ENCODE assay signal across 1 cellular context in the genomic region with DNA sequence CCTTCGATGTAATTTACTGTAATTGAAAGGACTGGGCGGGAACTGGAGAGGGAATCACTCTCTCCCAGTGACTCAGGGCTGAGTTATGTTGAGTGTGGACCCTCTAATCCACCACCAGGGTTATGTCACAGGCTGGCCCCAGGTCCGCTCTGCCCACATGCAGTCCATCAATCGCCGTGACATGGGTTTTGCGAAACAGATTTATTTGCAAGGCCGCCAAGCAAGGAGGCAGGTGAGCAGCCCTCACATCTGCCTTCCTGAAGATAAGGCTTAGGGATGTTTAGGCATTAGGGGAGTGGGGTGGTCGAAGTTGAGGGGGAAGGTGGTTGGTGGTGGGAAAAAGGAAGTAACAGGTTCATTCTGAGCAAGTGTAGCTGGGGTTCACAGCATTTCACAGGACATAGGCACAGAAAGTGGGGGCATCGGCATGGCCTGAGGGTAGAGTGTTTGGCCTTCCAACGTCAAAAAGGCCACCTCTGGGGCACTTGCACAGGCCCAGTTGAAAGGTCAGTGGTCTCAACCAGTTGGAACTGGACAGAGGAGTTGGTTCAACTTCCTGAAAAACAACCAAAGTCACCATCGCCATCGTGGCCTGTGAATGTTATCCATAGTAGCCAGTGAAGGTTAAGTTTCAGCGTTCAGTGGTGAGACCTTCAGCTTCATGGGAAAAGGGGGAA.
A peak's percentile ranks its signal among the peaks of the same experiment; 100 is the strongest.
TF ChIP-seq lines count a peak whose summit lies in the region.

No MANE protein-coding gene starts in this region.

TF ChIP-seq in HepG2, 621 proteins besides CTCF, POLR2A, EP300 and RAD21 (continued from another document and continues in another):
- TF ChIP-seq, protein P1, sequence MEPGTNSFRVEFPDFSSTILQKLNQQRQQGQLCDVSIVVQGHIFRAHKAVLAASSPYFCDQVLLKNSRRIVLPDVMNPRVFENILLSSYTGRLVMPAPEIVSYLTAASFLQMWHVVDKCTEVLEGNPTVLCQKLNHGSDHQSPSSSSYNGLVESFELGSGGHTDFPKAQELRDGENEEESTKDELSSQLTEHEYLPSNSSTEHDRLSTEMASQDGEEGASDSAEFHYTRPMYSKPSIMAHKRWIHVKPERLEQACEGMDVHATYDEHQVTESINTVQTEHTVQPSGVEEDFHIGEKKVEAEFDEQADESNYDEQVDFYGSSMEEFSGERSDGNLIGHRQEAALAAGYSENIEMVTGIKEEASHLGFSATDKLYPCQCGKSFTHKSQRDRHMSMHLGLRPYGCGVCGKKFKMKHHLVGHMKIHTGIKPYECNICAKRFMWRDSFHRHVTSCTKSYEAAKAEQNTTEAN (CRISPR knock-in tag; conservative IDR thresholded peaks at IDR 0.05): no peak
- TF ChIP-seq, protein P2, sequence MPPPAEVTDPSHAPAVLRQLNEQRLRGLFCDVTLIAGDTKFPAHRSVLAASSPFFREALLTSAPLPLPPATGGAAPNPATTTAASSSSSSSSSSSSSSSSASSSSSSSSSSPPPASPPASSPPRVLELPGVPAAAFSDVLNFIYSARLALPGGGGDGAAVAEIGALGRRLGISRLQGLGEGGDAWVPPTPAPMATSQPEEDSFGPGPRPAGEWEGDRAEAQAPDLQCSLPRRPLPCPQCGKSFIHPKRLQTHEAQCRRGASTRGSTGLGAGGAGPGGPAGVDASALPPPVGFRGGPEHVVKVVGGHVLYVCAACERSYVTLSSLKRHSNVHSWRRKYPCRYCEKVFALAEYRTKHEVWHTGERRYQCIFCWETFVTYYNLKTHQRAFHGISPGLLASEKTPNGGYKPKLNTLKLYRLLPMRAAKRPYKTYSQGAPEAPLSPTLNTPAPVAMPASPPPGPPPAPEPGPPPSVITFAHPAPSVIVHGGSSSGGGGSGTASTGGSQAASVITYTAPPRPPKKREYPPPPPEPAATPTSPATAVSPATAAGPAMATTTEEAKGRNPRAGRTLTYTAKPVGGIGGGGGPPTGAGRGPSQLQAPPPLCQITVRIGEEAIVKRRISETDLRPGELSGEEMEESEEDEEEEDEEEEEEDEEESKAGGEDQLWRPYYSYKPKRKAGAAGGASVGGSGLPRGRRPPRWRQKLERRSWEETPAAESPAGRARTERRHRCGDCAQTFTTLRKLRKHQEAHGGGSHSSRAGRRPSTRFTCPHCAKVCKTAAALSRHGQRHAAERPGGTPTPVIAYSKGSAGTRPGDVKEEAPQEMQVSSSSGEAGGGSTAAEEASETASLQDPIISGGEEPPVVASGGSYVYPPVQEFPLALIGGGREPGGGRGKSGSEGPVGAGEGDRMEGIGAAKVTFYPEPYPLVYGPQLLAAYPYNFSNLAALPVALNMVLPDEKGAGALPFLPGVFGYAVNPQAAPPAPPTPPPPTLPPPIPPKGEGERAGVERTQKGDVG (CRISPR knock-in tag; IDR thresholded peaks at IDR 0.05; ENCODE audit: borderline replicate concordance): no peak; the same call in 1 of the 2 replicates
- peak; percentile 24; the same call in 1 of the 2 replicates for TF ChIP-seq CEBPG (CRISPR knock-in tag; IDR thresholded peaks at IDR 0.05)
- TF ChIP-seq, protein P3, sequence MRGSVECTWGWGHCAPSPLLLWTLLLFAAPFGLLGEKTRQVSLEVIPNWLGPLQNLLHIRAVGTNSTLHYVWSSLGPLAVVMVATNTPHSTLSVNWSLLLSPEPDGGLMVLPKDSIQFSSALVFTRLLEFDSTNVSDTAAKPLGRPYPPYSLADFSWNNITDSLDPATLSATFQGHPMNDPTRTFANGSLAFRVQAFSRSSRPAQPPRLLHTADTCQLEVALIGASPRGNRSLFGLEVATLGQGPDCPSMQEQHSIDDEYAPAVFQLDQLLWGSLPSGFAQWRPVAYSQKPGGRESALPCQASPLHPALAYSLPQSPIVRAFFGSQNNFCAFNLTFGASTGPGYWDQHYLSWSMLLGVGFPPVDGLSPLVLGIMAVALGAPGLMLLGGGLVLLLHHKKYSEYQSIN (CRISPR knock-in tag; IDR thresholded peaks at IDR 0.05; ENCODE audit: borderline replicate concordance): no peak
- TF ChIP-seq, protein P4, sequence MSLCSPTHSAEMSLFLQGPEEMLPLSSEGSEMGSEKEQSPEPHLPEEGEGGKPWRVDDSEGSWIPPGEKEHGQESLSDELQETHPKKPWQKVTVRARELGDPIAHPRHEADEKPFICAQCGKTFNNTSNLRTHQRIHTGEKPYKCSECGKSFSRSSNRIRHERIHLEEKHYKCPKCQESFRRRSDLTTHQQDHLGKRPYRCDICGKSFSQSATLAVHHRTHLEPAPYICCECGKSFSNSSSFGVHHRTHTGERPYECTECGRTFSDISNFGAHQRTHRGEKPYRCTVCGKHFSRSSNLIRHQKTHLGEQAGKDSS (CRISPR knock-in tag; IDR thresholded peaks at IDR 0.05; ENCODE audit: borderline replicate concordance, low read depth): no peak
- no peak for TF ChIP-seq KMT2B (CRISPR knock-in tag; IDR thresholded peaks at IDR 0.05)
- TF ChIP-seq MED1 (CRISPR knock-in tag; IDR thresholded peaks at IDR 0.05): peak; percentile 46; the same call in 1 of the 2 replicates
- TF ChIP-seq ARHGAP35 (CRISPR knock-in tag; IDR thresholded peaks at IDR 0.05; ENCODE audit: borderline replicate concordance): no peak
- TF ChIP-seq FOSL2 (CRISPR knock-in tag; IDR thresholded peaks at IDR 0.05): peak; percentile 94
- TF ChIP-seq SRF (IDR thresholded peaks at IDR 0.05; ENCODE audit: low read depth, low read length): no peak
- TF ChIP-seq SP5 (CRISPR knock-in tag; IDR thresholded peaks at IDR 0.05; ENCODE audit: borderline replicate concordance, low read depth): no peak
- no peak for TF ChIP-seq HNRNPH1 (optimal IDR thresholded peaks at IDR 0.05; ENCODE audit: low read depth, low read length)
- TF ChIP-seq, protein P5, sequence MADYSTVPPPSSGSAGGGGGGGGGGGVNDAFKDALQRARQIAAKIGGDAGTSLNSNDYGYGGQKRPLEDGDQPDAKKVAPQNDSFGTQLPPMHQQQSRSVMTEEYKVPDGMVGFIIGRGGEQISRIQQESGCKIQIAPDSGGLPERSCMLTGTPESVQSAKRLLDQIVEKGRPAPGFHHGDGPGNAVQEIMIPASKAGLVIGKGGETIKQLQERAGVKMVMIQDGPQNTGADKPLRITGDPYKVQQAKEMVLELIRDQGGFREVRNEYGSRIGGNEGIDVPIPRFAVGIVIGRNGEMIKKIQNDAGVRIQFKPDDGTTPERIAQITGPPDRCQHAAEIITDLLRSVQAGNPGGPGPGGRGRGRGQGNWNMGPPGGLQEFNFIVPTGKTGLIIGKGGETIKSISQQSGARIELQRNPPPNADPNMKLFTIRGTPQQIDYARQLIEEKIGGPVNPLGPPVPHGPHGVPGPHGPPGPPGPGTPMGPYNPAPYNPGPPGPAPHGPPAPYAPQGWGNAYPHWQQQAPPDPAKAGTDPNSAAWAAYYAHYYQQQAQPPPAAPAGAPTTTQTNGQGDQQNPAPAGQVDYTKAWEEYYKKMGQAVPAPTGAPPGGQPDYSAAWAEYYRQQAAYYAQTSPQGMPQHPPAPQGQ (CRISPR knock-in tag; IDR thresholded peaks at IDR 0.05; ENCODE audit: borderline replicate concordance): no peak
- TF ChIP-seq, protein P6, sequence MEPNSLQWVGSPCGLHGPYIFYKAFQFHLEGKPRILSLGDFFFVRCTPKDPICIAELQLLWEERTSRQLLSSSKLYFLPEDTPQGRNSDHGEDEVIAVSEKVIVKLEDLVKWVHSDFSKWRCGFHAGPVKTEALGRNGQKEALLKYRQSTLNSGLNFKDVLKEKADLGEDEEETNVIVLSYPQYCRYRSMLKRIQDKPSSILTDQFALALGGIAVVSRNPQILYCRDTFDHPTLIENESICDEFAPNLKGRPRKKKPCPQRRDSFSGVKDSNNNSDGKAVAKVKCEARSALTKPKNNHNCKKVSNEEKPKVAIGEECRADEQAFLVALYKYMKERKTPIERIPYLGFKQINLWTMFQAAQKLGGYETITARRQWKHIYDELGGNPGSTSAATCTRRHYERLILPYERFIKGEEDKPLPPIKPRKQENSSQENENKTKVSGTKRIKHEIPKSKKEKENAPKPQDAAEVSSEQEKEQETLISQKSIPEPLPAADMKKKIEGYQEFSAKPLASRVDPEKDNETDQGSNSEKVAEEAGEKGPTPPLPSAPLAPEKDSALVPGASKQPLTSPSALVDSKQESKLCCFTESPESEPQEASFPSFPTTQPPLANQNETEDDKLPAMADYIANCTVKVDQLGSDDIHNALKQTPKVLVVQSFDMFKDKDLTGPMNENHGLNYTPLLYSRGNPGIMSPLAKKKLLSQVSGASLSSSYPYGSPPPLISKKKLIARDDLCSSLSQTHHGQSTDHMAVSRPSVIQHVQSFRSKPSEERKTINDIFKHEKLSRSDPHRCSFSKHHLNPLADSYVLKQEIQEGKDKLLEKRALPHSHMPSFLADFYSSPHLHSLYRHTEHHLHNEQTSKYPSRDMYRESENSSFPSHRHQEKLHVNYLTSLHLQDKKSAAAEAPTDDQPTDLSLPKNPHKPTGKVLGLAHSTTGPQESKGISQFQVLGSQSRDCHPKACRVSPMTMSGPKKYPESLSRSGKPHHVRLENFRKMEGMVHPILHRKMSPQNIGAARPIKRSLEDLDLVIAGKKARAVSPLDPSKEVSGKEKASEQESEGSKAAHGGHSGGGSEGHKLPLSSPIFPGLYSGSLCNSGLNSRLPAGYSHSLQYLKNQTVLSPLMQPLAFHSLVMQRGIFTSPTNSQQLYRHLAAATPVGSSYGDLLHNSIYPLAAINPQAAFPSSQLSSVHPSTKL (CRISPR knock-in tag; IDR thresholded peaks at IDR 0.05): peak; percentile 58
- TF ChIP-seq, protein P7, sequence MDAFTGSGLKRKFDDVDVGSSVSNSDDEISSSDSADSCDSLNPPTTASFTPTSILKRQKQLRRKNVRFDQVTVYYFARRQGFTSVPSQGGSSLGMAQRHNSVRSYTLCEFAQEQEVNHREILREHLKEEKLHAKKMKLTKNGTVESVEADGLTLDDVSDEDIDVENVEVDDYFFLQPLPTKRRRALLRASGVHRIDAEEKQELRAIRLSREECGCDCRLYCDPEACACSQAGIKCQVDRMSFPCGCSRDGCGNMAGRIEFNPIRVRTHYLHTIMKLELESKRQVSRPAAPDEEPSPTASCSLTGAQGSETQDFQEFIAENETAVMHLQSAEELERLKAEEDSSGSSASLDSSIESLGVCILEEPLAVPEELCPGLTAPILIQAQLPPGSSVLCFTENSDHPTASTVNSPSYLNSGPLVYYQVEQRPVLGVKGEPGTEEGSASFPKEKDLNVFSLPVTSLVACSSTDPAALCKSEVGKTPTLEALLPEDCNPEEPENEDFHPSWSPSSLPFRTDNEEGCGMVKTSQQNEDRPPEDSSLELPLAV (CRISPR knock-in tag; conservative IDR thresholded peaks at IDR 0.05; ENCODE audit: low read depth): no peak
- TF ChIP-seq ZSCAN31 (CRISPR knock-in tag; IDR thresholded peaks at IDR 0.05; ENCODE audit: low read depth): no peak
- TF ChIP-seq ZNF430 (CRISPR knock-in tag; IDR thresholded peaks at IDR 0.05): 0 out of 2 replicates have a peak, but pooled peaks have one; percentile 30
- TF ChIP-seq MYC (CRISPR knock-in tag; IDR thresholded peaks at IDR 0.05; ENCODE audit: borderline replicate concordance): peak; percentile 23; the same call in 1 of the 2 replicates
- no peak for TF ChIP-seq CENPT (CRISPR knock-in tag; IDR thresholded peaks at IDR 0.05; ENCODE audit: low read depth)
- TF ChIP-seq ZNF652 (CRISPR knock-in tag; IDR thresholded peaks at IDR 0.05; ENCODE audit: borderline replicate concordance, low read depth): no peak
- TF ChIP-seq GATAD2A (CRISPR knock-in tag; IDR thresholded peaks at IDR 0.05): peak; percentile 57
- TF ChIP-seq ZNF816 (CRISPR knock-in tag; IDR thresholded peaks at IDR 0.05; ENCODE audit: borderline replicate concordance): no peak
- peak; percentile 48 for TF ChIP-seq SAP130 (CRISPR knock-in tag; IDR thresholded peaks at IDR 0.05; ENCODE audit: low read depth)
- no peak for TF ChIP-seq ZNF350 (CRISPR knock-in tag; IDR thresholded peaks at IDR 0.05; ENCODE audit: borderline replicate concordance, low read depth)
- no peak for TF ChIP-seq SIX4 (CRISPR knock-in tag; IDR thresholded peaks at IDR 0.05)
- TF ChIP-seq, protein P8, sequence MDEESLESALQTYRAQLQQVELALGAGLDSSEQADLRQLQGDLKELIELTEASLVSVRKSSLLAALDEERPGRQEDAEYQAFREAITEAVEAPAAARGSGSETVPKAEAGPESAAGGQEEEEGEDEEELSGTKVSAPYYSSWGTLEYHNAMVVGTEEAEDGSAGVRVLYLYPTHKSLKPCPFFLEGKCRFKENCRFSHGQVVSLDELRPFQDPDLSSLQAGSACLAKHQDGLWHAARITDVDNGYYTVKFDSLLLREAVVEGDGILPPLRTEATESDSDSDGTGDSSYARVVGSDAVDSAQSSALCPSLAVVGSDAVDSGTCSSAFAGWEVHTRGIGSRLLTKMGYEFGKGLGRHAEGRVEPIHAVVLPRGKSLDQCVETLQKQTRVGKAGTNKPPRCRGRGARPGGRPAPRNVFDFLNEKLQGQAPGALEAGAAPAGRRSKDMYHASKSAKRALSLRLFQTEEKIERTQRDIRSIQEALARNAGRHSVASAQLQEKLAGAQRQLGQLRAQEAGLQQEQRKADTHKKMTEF (CRISPR knock-in tag; IDR thresholded peaks at IDR 0.05): no peak
- TF ChIP-seq EEA1 (CRISPR knock-in tag; IDR thresholded peaks at IDR 0.05; ENCODE audit: borderline replicate concordance): no peak
- no peak for TF ChIP-seq PAX8 (CRISPR knock-in tag; IDR thresholded peaks at IDR 0.05; ENCODE audit: borderline replicate concordance)
- peak; percentile 80 for TF ChIP-seq ZNF878 (CRISPR knock-in tag; IDR thresholded peaks at IDR 0.05)
- TF ChIP-seq ZNF333 (CRISPR knock-in tag; IDR thresholded peaks at IDR 0.05; ENCODE audit: borderline replicate concordance): no peak
- TF ChIP-seq, protein P9, sequence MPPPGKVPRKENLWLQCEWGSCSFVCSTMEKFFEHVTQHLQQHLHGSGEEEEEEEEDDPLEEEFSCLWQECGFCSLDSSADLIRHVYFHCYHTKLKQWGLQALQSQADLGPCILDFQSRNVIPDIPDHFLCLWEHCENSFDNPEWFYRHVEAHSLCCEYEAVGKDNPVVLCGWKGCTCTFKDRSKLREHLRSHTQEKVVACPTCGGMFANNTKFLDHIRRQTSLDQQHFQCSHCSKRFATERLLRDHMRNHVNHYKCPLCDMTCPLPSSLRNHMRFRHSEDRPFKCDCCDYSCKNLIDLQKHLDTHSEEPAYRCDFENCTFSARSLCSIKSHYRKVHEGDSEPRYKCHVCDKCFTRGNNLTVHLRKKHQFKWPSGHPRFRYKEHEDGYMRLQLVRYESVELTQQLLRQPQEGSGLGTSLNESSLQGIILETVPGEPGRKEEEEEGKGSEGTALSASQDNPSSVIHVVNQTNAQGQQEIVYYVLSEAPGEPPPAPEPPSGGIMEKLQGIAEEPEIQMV (CRISPR knock-in tag; IDR thresholded peaks at IDR 0.05; ENCODE audit: low read depth): no peak
- no peak; the same call in 1 of the 2 replicates for TF ChIP-seq MTA1 (CRISPR knock-in tag; IDR thresholded peaks at IDR 0.05; ENCODE audit: borderline replicate concordance)
- TF ChIP-seq POGZ (CRISPR knock-in tag; IDR thresholded peaks at IDR 0.05): 0 out of 2 replicates have a peak, but pooled peaks have one; percentile 6
- TF ChIP-seq, protein P10, sequence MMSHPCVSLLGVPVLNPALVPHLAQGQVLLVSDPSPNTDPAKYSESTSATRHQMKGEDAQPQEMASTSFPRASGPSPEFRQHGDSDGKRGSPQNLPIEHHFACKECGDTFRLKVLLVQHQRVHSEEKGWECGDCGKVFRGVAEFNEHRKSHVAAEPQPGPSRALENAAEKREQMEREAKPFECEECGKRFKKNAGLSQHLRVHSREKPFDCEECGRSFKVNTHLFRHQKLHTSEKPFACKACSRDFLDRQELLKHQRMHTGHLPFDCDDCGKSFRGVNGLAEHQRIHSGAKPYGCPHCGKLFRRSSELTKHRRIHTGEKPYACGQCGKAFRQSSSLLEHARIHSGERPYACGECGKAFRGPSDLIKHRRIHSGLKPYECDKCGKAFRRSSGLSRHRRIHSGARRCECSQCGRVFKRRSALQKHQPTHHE (CRISPR knock-in tag; IDR thresholded peaks at IDR 0.05; ENCODE audit: borderline replicate concordance): no peak
